In the genomic region with DNA sequence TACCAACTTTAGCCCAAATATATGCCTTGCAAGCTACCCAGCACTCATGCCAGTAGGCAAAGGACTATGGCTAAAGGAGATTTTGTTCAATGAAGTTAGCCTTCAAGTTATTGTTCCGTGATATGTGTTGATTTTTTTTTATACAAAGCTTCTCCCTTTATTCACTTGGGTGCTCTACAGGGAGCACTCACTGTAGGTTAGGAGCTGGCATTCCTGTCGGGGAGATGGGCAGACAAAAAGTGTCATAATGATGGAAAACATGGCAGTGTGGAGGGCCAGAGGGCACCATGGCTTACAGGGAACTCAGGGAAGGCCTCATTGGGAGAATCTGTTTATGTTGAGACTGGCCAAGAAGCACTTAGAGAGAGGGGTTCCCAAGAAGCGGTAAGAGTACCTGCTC, we compare ENCODE assay signal across 35 cellular contexts.
"Had no signal": no experiment of that assay in that cellular context is flagged by ENCODE, and none has a peak within 500 bp of the region (broad histone marks: within the 10 kb centered on the region; RNA-seq: fewer than 3 reads in every experiment).

No MANE protein-coding gene starts in this region.

- H3K4me3 ChIP-seq: adrenal gland, body of pancreas, breast epithelium had no signal

- H3K36me3 ChIP-seq: adrenal gland, brain microvascular endothelial cell, breast epithelium had no signal

- H3K4me3 Mint-ChIP-seq: activated B cell treated with CpG ODN at 0.5 μM for 24 hours; activated CD4-positive, alpha-beta memory T cell treated with anti-CD3 and anti-CD28 coated beads for 36 hours; activated CD4-positive, alpha-beta T cell treated with anti-CD3 and anti-CD28 coated beads, Interleukin-2, amount 10 ng/mL, durations not matched to agents 24 days and 14 days; activated CD8-positive, alpha-beta T cell treated with anti-CD3 and anti-CD28 coated beads for 36 hours; activated naive CD8-positive, alpha-beta T cell treated with anti-CD3 and anti-CD28 coated beads for 36 hours; activated T-cell treated with anti-CD3 and anti-CD28 coated beads, Interleukin-2, amount 50 U/mL, for 4 hours; activated T-cell treated with anti-CD3 and anti-CD28 coated beads, Interleukin-2, amount 50 U/mL, for 72 hours; activated T-helper 1 cell treated with anti-CD3 and anti-CD28 coated beads, Interleukin-12 subunit alpha, Interleukin-12 subunit beta, Interleukin-2, Interleukin-4 antibody, amounts not matched to agents 30 ng/mL and 10 ng/mL and 1 ng/mL, durations not matched to agents 14 hours and 24 hours and 36 hours; activated T-helper 17 cell treated with anti-CD3 and anti-CD28 coated beads, Interleukin-2, amount 50 U/mL, for 72 hours; T-helper 1 cell treated with Interleukin-12 subunit alpha and Interleukin-12 subunit beta and Interleukin-4 antibody, amounts not matched to agents 30 μg/mL and 1 μg/mL, for 36 hours; T-helper 2 cell treated with Interferon-gamma antibody and Interleukin-4, amounts not matched to agents 5 μg/mL and 100 μg/mL, for 36 hours had no signal

- DNase-seq: activated B cell treated with CpG ODN at 0.5 μM for 24 hours; activated CD4-positive, alpha-beta memory T cell treated with anti-CD3 and anti-CD28 coated beads for 36 hours; activated CD4-positive, alpha-beta T cell treated with anti-CD3 and anti-CD28 coated beads for 4 hours; activated CD4-positive, alpha-beta T cell treated with anti-CD3 and anti-CD28 coated beads, Interleukin-2, amount 10 ng/mL, durations not matched to agents 24 days and 14 days; activated CD4-positive, alpha-beta T cell treated with anti-CD3 and anti-CD28 coated beads, Interleukin-2, amount 50 U/mL, for 1 hour; activated CD4-positive, alpha-beta T cell treated with anti-CD3 and anti-CD28 coated beads, Interleukin-2, amount 50 U/mL, for 4 hours; activated CD4-positive, CD25-positive, alpha-beta regulatory T cell treated with anti-CD3 and anti-CD28 coated beads, Interleukin-2, amount 50 U/mL, for 72 hours; activated CD8-positive, alpha-beta memory T cell treated with anti-CD3 and anti-CD28 coated beads, Interleukin-2, amount 50 U/mL, for 4 hours; activated CD8-positive, alpha-beta T cell treated with anti-CD3 and anti-CD28 coated beads for 36 hours; activated effector memory CD4-positive, alpha-beta T cell treated with anti-CD3 and anti-CD28 coated beads, Interleukin-2, amount 50 U/mL, for 16 hours; activated gamma-delta T cell treated with Interleukin-2 at 50 U/mL for 16 hours; activated naive CD4-positive, alpha-beta T cell treated with anti-CD3 and anti-CD28 coated beads, Interleukin-2, amount 50 U/mL, for 16 hours; activated naive CD4-positive, alpha-beta T cell treated with Interleukin-2 at 50 U/mL for 16 hours; activated naive CD8-positive, alpha-beta T cell treated with anti-CD3 and anti-CD28 coated beads for 36 hours; activated T-cell treated with anti-CD3 and anti-CD28 coated beads for 4 hours; activated T-cell treated with anti-CD3 and anti-CD28 coated beads, Interleukin-2, amount 50 U/mL, for 1 hour; activated T-cell treated with anti-CD3 and anti-CD28 coated beads, Interleukin-2, amount 50 U/mL, for 4 hours; activated T-cell treated with anti-CD3 and anti-CD28 coated beads, Interleukin-2, amount 50 U/mL, for 72 hours; adrenal gland; amniotic stem cell; aorta; body of pancreas; brain microvascular endothelial cell; central memory CD4-positive, alpha-beta T cell; T-helper 1 cell; T-helper 2 cell; T-helper 9 cell had no signal

- H3K9me3 ChIP-seq: adrenal gland, body of pancreas, breast epithelium had no signal

- H3K27me3 Mint-ChIP-seq: activated CD4-positive, alpha-beta memory T cell treated with anti-CD3 and anti-CD28 coated beads for 36 hours; activated CD4-positive, alpha-beta T cell treated with anti-CD3 and anti-CD28 coated beads, Interleukin-2, amount 10 ng/mL, durations not matched to agents 24 days and 14 days; activated naive CD8-positive, alpha-beta T cell treated with anti-CD3 and anti-CD28 coated beads for 36 hours; activated T-helper 17 cell treated with anti-CD3 and anti-CD28 coated beads, Interleukin-2, amount 50 U/mL, for 72 hours had no signal

- H3K27ac Mint-ChIP-seq: activated B cell treated with CpG ODN at 0.5 μM for 24 hours; activated CD4-positive, alpha-beta memory T cell treated with anti-CD3 and anti-CD28 coated beads for 36 hours; activated CD4-positive, alpha-beta T cell treated with anti-CD3 and anti-CD28 coated beads, Interleukin-2, amount 10 ng/mL, durations not matched to agents 24 days and 14 days; activated CD8-positive, alpha-beta T cell treated with anti-CD3 and anti-CD28 coated beads for 36 hours; activated naive CD8-positive, alpha-beta T cell treated with anti-CD3 and anti-CD28 coated beads for 36 hours; activated T-cell treated with anti-CD3 and anti-CD28 coated beads, Interleukin-2, amount 50 U/mL, for 72 hours; activated T-helper 1 cell treated with anti-CD3 and anti-CD28 coated beads, Interleukin-12 subunit alpha, Interleukin-12 subunit beta, Interleukin-2, Interleukin-4 antibody, amounts not matched to agents 30 ng/mL and 10 ng/mL and 1 ng/mL, durations not matched to agents 14 hours and 24 hours and 36 hours; activated T-helper 17 cell treated with anti-CD3 and anti-CD28 coated beads, Interleukin-2, amount 50 U/mL, for 72 hours; T-helper 1 cell treated with Interleukin-12 subunit alpha and Interleukin-12 subunit beta and Interleukin-4 antibody, amounts not matched to agents 30 μg/mL and 1 μg/mL, for 36 hours; T-helper 2 cell treated with Interferon-gamma antibody and Interleukin-4, amounts not matched to agents 5 μg/mL and 100 μg/mL, for 36 hours had no signal

- H3K27me3 ChIP-seq: adrenal gland, body of pancreas, brain microvascular endothelial cell, breast epithelium had no signal

- H3K36me3 Mint-ChIP-seq: activated CD4-positive, alpha-beta memory T cell treated with anti-CD3 and anti-CD28 coated beads for 36 hours; activated naive CD8-positive, alpha-beta T cell treated with anti-CD3 and anti-CD28 coated beads for 36 hours had no signal

- H3K4me1 ChIP-seq: adrenal gland, body of pancreas, breast epithelium had no signal

- H3K9me3 Mint-ChIP-seq: activated B cell treated with CpG ODN at 0.5 μM for 24 hours; activated CD4-positive, alpha-beta memory T cell treated with anti-CD3 and anti-CD28 coated beads for 36 hours; activated CD4-positive, alpha-beta T cell treated with anti-CD3 and anti-CD28 coated beads, Interleukin-2, amount 10 ng/mL, durations not matched to agents 24 days and 14 days; activated CD8-positive, alpha-beta T cell treated with anti-CD3 and anti-CD28 coated beads for 36 hours; activated naive CD8-positive, alpha-beta T cell treated with anti-CD3 and anti-CD28 coated beads for 36 hours; activated T-cell treated with anti-CD3 and anti-CD28 coated beads, Interleukin-2, amount 50 U/mL, for 4 hours; activated T-cell treated with anti-CD3 and anti-CD28 coated beads, Interleukin-2, amount 50 U/mL, for 72 hours; activated T-helper 1 cell treated with anti-CD3 and anti-CD28 coated beads, Interleukin-12 subunit alpha, Interleukin-12 subunit beta, Interleukin-2, Interleukin-4 antibody, amounts not matched to agents 30 ng/mL and 10 ng/mL and 1 ng/mL, durations not matched to agents 14 hours and 24 hours and 36 hours; activated T-helper 17 cell treated with anti-CD3 and anti-CD28 coated beads, Interleukin-2, amount 50 U/mL, for 72 hours; T-helper 1 cell treated with Interleukin-12 subunit alpha and Interleukin-12 subunit beta and Interleukin-4 antibody, amounts not matched to agents 30 μg/mL and 1 μg/mL, for 36 hours; T-helper 2 cell treated with Interferon-gamma antibody and Interleukin-4, amounts not matched to agents 5 μg/mL and 100 μg/mL, for 36 hours had no signal

- ATAC-seq: activated CD8-positive, alpha-beta T cell treated with anti-CD3 and anti-CD28 coated beads for 36 hours; activated T-cell treated with anti-CD3 and anti-CD28 coated beads, Interleukin-2, amount 50 U/mL, for 4 hours; activated T-cell treated with anti-CD3 and anti-CD28 coated beads, Interleukin-2, amount 50 U/mL, for 72 hours; activated T-helper 17 cell treated with anti-CD3 and anti-CD28 coated beads, Interleukin-2, amount 50 U/mL, for 72 hours; body of pancreas had no signal

- H3K27ac ChIP-seq: adrenal gland, body of pancreas, brain microvascular endothelial cell, breast epithelium, VCaP had no signal

- FAIRE-seq: astrocyte, TTC549 had no signal

- H3K4me1 Mint-ChIP-seq: activated B cell treated with CpG ODN at 0.5 μM for 24 hours; activated CD4-positive, alpha-beta T cell treated with anti-CD3 and anti-CD28 coated beads, Interleukin-2, amount 10 ng/mL, durations not matched to agents 24 days and 14 days; activated naive CD8-positive, alpha-beta T cell treated with anti-CD3 and anti-CD28 coated beads for 36 hours had no signal
